Comparison of ENCODE assay signal across 8 cellular contexts in the genomic region with DNA sequence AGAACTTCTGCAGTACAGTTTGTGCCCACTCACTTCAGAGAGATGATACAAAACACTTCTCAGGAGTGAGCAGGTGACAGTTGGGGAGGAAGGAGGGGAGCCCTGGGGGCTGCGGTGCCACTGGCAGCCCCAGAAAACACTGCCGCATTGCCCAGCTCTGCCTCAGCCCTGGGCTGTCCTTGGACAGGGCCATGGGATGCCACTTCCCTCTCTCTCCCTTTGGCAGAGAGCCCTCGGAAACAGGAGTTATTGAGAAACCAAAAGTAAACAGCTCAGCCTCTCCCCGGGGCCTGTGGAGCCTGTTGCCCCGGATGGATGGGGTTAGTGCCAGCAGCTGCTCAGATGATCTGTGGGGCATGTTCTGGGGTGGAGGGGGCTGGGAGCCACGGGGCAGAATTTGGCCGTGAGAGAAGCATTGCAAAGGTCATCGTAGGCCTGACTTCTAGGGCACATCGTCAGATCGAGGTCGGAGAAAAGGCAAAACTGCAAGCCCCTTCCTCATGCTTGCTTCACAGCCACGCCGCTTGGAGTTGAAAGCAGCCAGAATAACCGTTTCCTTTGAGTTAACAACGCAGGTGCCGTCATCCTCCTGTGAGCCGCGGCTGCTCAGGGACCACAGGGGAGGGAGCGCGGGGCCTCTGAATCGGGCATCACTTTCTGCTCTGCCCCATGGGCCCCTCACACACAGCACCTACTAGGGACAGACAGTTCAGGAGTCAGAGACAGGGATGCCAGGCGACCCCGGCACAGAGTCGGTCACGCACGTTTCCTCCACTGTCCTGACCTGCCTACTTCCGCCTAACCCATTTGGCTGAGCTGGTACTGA.
DNase-seq lines count a peak whose midpoint lies in the region; ATAC-seq and TF ChIP-seq lines count a peak whose summit lies in the region.

No MANE protein-coding gene starts in this region.

- no peaks in the 10 kb centered on the region for H3K27me3 Mint-ChIP-seq in activated T-cell treated with anti-CD3 and anti-CD28 coated beads, Interleukin-2, amount 50 U/mL, for 4 hours (ENCODE audit: low read depth)
- no peaks in the 10 kb centered on the region for H3K27me3 Mint-ChIP-seq in progenitor cell of endocrine pancreas

- no peak for TF ChIP-seq CTCF in fibroblast of the aortic adventitia (IDR thresholded peaks at IDR 0.05; ENCODE audit: insufficient read depth, low read length)
- TF ChIP-seq CTCF in progenitor cell of endocrine pancreas (IDR thresholded peaks at IDR 0.05; ENCODE audit: unreplicated experiment) = no peak

- H3K4me1 Mint-ChIP-seq in activated T-cell treated with anti-CD3 and anti-CD28 coated beads, Interleukin-2, amount 50 U/mL, for 4 hours (ENCODE audit: low read depth) = peaks cover 22% of the 10 kb centered on the region
- H3K4me1 Mint-ChIP-seq in progenitor cell of endocrine pancreas (ENCODE audit: low read depth) = peaks cover 5% of the 10 kb centered on the region

- no peaks in the 10 kb centered on the region for H3K9me3 Mint-ChIP-seq in activated T-cell treated with anti-CD3 and anti-CD28 coated beads, Interleukin-2, amount 50 U/mL, for 4 hours
- peaks cover 1% of the 10 kb centered on the region for H3K9me3 Mint-ChIP-seq in progenitor cell of endocrine pancreas (ENCODE audit: low read depth)

- peaks cover under 1% of the 10 kb centered on the region for H3K36me3 Mint-ChIP-seq in activated T-cell treated with anti-CD3 and anti-CD28 coated beads, Interleukin-2, amount 50 U/mL, for 4 hours (ENCODE audit: insufficient read depth)
- H3K36me3 Mint-ChIP-seq in progenitor cell of endocrine pancreas (ENCODE audit: insufficient read depth) = no peaks in the 10 kb centered on the region

- peak overlapping the region; percentile 84 for H3K4me3 Mint-ChIP-seq in activated T-cell treated with anti-CD3 and anti-CD28 coated beads, Interleukin-2, amount 50 U/mL, for 4 hours
- no peak overlapping the region for H3K4me3 Mint-ChIP-seq in progenitor cell of endocrine pancreas (ENCODE audit: low read depth)

- no peak overlapping the region for H3K4me3 ChIP-seq in fibroblast of the aortic adventitia (ENCODE audit: low read depth, low read length)

- peak overlapping the region; percentile 31 for H3K27ac Mint-ChIP-seq in progenitor cell of endocrine pancreas

- peak; percentile 69 for ATAC-seq in HG02973 (IDR thresholded peaks at IDR 0.05; ENCODE audit: unreplicated experiment)
- peak; percentile 81 to 86 for ATAC-seq in activated T-cell treated with anti-CD3 and anti-CD28 coated beads, Interleukin-2, amount 50 U/mL, for 4 hours

- DNase-seq in NCI-H1417 (lab: John Stamatoyannopoulos, UW) = peak; percentile 51 to 83 (median 66)
- no peak for DNase-seq in NCI-H1417 treated with DMSO at 0.1 percent for 48 hours (lab: John Stamatoyannopoulos, UW)
- DNase-seq in NCI-H460 (ENCODE audit: extremely low read depth, low read depth) = peak; percentile 13
- DNase-seq in activated T-cell treated with anti-CD3 and anti-CD28 coated beads, Interleukin-2, amount 50 U/mL, for 4 hours = peak; percentile 25
- DNase-seq in fibroblast of the aortic adventitia (ENCODE audit: low read depth) = peak; percentile 27
- no peak for DNase-seq in progenitor cell of endocrine pancreas (ENCODE audit: low spot score, unreplicated experiment)
- no peak for DNase-seq in DMS114 treated with DMSO at 0.1 percent for 48 hours (lab: John Stamatoyannopoulos, UW; ENCODE audit: unreplicated experiment)

Comparison
In these comparisons a context has a peak if more than half of its experiments do, and no peak if none do; other contexts are left out.
1. DNase-seq: peak in NCI-H1417 (3 of 3), NCI-H460 (single experiment), activated T-cell treated with anti-CD3 and anti-CD28 coated beads, Interleukin-2, amount 50 U/mL, for 4 hours (single experiment) and fibroblast of the aortic adventitia (single experiment); none in NCI-H1417 treated with DMSO at 0.1 percent for 48 hours (single experiment), progenitor cell of endocrine pancreas (single experiment) and DMS114 treated with DMSO at 0.1 percent for 48 hours (single experiment).